In genomic region chr3:125947806-125948205, GRCh38 we compare ENCODE assay signal across 9 cellular contexts. TPM values are rescaled to one million over a fixed set of nuclear protein-coding genes. Genes with fewer than 3 reads are reported as not detected.
"Had no signal": no experiment of that assay in that cellular context is flagged by ENCODE, and none has a peak within 500 bp of the region (broad histone marks: within the 10 kb centered on the region; RNA-seq: fewer than 3 reads in every experiment).

No MANE protein-coding gene starts in this region.

RNA-seq across cellular contexts. Expression of gene ROPN1B, which starts 21.2 kb away (rescaled TPM):
- total RNA-seq: activated B cell treated with CpG ODN at 0.5 μM for 24 hours; activated CD4-positive, alpha-beta memory T cell treated with anti-CD3 and anti-CD28 coated beads for 36 hours; activated naive CD4-positive, alpha-beta T cell treated with anti-CD3 and anti-CD28 coated beads for 36 hours; activated naive CD4-positive, alpha-beta T cell treated with anti-CD3 and anti-CD28 coated beads, Interleukin-2, amount 50 U/mL, for 72 hours; activated T-cell treated with anti-CD3 and anti-CD28 coated beads, Interleukin-2, amount 50 U/mL, for 4 hours; activated T-helper 1 cell treated with anti-CD3 and anti-CD28 coated beads, Interleukin-12 subunit alpha, Interleukin-12 subunit beta, Interleukin-2, Interleukin-4 antibody, amounts not matched to agents 30 ng/mL and 10 ng/mL and 1 ng/mL, durations not matched to agents 14 hours and 24 hours and 36 hours; cardiac muscle cell; LHCN-M2; Peyer's patch had no signal
- polyA plus RNA-seq: cardiac muscle cell had no signal
